26 cellular contexts compared by ENCODE assay signal in the genomic region with DNA sequence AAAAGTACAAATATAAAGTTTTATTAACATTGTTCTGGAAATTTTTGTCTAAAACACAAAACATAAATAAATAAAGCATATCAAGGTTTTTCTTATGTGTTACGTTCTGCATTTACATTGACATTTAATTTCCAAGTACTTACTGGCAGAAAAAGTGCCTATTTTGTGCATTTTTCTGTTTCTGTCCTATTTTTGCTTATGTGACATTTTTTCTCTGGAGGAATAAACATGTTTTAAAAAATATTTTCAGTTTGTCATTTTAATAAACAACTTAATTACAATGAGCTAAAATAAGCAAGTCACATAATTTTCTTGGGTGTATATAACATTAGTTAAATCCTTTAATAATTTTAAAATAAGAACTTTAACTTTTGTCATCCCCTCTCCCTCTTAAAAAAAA.
DNase-seq lines count a peak whose midpoint lies in the region; ATAC-seq, FAIRE-seq and TF ChIP-seq lines count a peak whose summit lies in the region.
"Had no signal": no experiment of that assay in that cellular context is flagged by ENCODE, and none has a peak within 500 bp of the region (broad histone marks: within the 10 kb centered on the region; RNA-seq: fewer than 3 reads in every experiment).

No MANE protein-coding gene starts in this region.

- TF ChIP-seq EP300 in HepG2 (IDR thresholded peaks at IDR 0.05; ENCODE audit: low read depth in 2 of 2, low read length in 2 of 2) (no peak), HepG2 (CRISPR knock-in tag; IDR thresholded peaks at IDR 0.05; ENCODE audit: borderline replicate concordance) (no peak), K562 (IDR thresholded peaks at IDR 0.05; ENCODE audit: low read length) (no peak), H1 (IDR thresholded peaks at IDR 0.05; ENCODE audit: borderline replicate concordance in 1 of 2, low read depth in 2 of 2, low read length in 2 of 2) (no peak)

- H3K56ac ChIP-seq in H1 (replicated peaks; ENCODE audit: insufficient read length, low read depth, low read length), result no peak overlapping the region

- H2BK12ac ChIP-seq in H1 (ENCODE audit: low read depth, low read length), result no peak overlapping the region

- H3K9ac ChIP-seq in HepG2 (ENCODE audit: insufficient read depth, low read depth, low read length), result no peak overlapping the region
- H3K9ac ChIP-seq in K562 (ENCODE audit: insufficient read depth in 1 of 2, low read depth in 2 of 2, low read length in 2 of 2), result no peak overlapping the region
- H3K9ac ChIP-seq in H1 (replicated peaks in 1 of 4; ENCODE audit: extremely low read depth in 1 of 4, low read depth in 3 of 4, low read length in 3 of 4), result no peak overlapping the region
- H3K9ac ChIP-seq: BLaER1 had no signal

- H3K9me3 ChIP-seq in HepG2 (ENCODE audit: low read length), result no peaks in the 10 kb centered on the region
- no peaks in the 10 kb centered on the region for H3K9me3 ChIP-seq in right lobe of liver
- no peaks in the 10 kb centered on the region for H3K9me3 ChIP-seq in K562 (replicated peaks; ENCODE audit: control insufficient read depth, insufficient read depth, low read depth, low read length)
- no peaks in the 10 kb centered on the region for H3K9me3 ChIP-seq in H1 (ENCODE audit: insufficient read depth in 2 of 2, low read depth in 1 of 2, low read length in 1 of 2)
- no peaks in the 10 kb centered on the region for H3K9me3 ChIP-seq in thyroid gland
- H3K9me3 ChIP-seq: BE2C, BLaER1 had no signal

- no peak overlapping the region for H3K23ac ChIP-seq in H1 (ENCODE audit: insufficient read length)

- FAIRE-seq in HepG2 (lab: Jason Lieb, UNC), result no peak
- FAIRE-seq in K562 (lab: Jason Lieb, UNC), result no peak
- FAIRE-seq in H1 (lab: Jason Lieb, UNC), result no peak
- FAIRE-seq: GM12878, GM12892, GM18507 had no signal

- TF ChIP-seq POLR2A in HepG2 (IDR thresholded peaks at IDR 0.05; ENCODE audit: insufficient read depth in 1 of 2, low read depth in 2 of 2, low read length in 2 of 2) (no peak), right lobe of liver (IDR thresholded peaks at IDR 0.05) (no peak), K562 (conservative IDR thresholded peaks at IDR 0.05) (no peak), H1 (IDR thresholded peaks at IDR 0.05; ENCODE audit: control extremely low read depth in 1 of 2, low read depth in 2 of 2, low read length in 2 of 2) (no peak), thyroid gland (IDR thresholded peaks at IDR 0.05) (no peak)

- no peak overlapping the region for H4K5ac ChIP-seq in H1 (ENCODE audit: insufficient read length, low read depth, low read length)

- H3K27me3 ChIP-seq in HepG2 (ENCODE audit: control insufficient read depth in 1 of 2, insufficient read depth in 2 of 2, low read length in 2 of 2), result no peaks in the 10 kb centered on the region; a peak in 1 of 5 replicates
- no peaks in the 10 kb centered on the region for H3K27me3 ChIP-seq in right lobe of liver
- H3K27me3 ChIP-seq in K562 (ENCODE audit: control insufficient read depth in 2 of 2, insufficient read depth in 2 of 2, low read length in 2 of 2), result no peaks in the 10 kb centered on the region
- H3K27me3 ChIP-seq in H1 (replicated peaks in 1 of 4; ENCODE audit: control insufficient read depth in 3 of 4, extremely low read depth in 1 of 4, insufficient read depth in 3 of 4, low read length in 3 of 4), result no peaks in the 10 kb centered on the region
- H3K27me3 ChIP-seq in H7 (ENCODE audit: control insufficient read depth, insufficient read depth, low read length), result no peaks in the 10 kb centered on the region
- no peaks in the 10 kb centered on the region for H3K27me3 ChIP-seq in thyroid gland
- H3K27me3 ChIP-seq: BE2C, BLaER1 had no signal

- no peak overlapping the region for H3K14ac ChIP-seq in H1 (ENCODE audit: insufficient read length)

- H4K20me1 ChIP-seq in HepG2 (ENCODE audit: insufficient read depth, low read length), result no peaks in the 10 kb centered on the region
- no peaks in the 10 kb centered on the region for H4K20me1 ChIP-seq in K562 (replicated peaks; ENCODE audit: control insufficient read depth, insufficient read depth, low read length)
- H4K20me1 ChIP-seq in H1 (replicated peaks in 1 of 2; ENCODE audit: control insufficient read depth in 1 of 2, insufficient read depth in 2 of 2, low read length in 2 of 2), result no peaks in the 10 kb centered on the region
- H4K20me1 ChIP-seq: BLaER1 had no signal

- H3K18ac ChIP-seq in H1 (ENCODE audit: extremely low read depth, low read length), result no peak overlapping the region

- H3K4me3 ChIP-seq in HepG2 (replicated peaks in 1 of 3; ENCODE audit: insufficient read depth in 1 of 3, low read depth in 2 of 3, low read length in 3 of 3) (no peak overlapping the region), right lobe of liver (no peak overlapping the region), K562 (no peak overlapping the region), H1 (ENCODE audit: extremely low read depth in 1 of 4, insufficient read depth in 2 of 4, low read depth in 3 of 4, low read length in 4 of 4) (no peak overlapping the region), H7 (ENCODE audit: insufficient read depth, low read depth, low read length) (no peak overlapping the region), thyroid gland (replicated peaks in 1 of 3) (no peak overlapping the region)
- H3K4me3 ChIP-seq: BLaER1, GM12878 had no signal

- H3K79me2 ChIP-seq in HepG2 (ENCODE audit: insufficient read depth, low read length) (no peaks in the 10 kb centered on the region), K562 (ENCODE audit: control insufficient read depth, insufficient read depth, low read length) (no peaks in the 10 kb centered on the region), H1 (ENCODE audit: control insufficient read depth in 1 of 2, insufficient read depth in 2 of 2, low read length in 2 of 2) (peaks cover 0 to 29% of the 10 kb centered on the region in 2 experiments; a peak in 2 of 4 replicates)

- no peak overlapping the region for H2BK15ac ChIP-seq in H1 (ENCODE audit: low read length)

- no peaks in the 10 kb centered on the region for H3K36me3 ChIP-seq in HepG2 (replicated peaks in 1 of 2; ENCODE audit: control insufficient read depth in 1 of 2, insufficient read depth in 2 of 2, low read length in 2 of 2)
- no peaks in the 10 kb centered on the region for H3K36me3 ChIP-seq in right lobe of liver
- no peaks in the 10 kb centered on the region for H3K36me3 ChIP-seq in K562 (ENCODE audit: control insufficient read depth, insufficient read depth, low read length)
- no peaks in the 10 kb centered on the region for H3K36me3 ChIP-seq in H1 (ENCODE audit: control insufficient read depth in 2 of 4, insufficient read depth in 4 of 4, low read length in 3 of 4)
- no peaks in the 10 kb centered on the region for H3K36me3 ChIP-seq in H7 (replicated peaks; ENCODE audit: control insufficient read depth, insufficient read depth, low read length)
- H3K36me3 ChIP-seq in thyroid gland, result no peaks in the 10 kb centered on the region
- H3K36me3 ChIP-seq: BE2C, BLaER1 had no signal

- H2BK5ac ChIP-seq in H1 (ENCODE audit: low read depth, low read length), result no peak overlapping the region

- no peak overlapping the region for H4K91ac ChIP-seq in H1 (replicated peaks; ENCODE audit: insufficient read length, low read length)

- CTCF ChIA-PET in HepG2 (lab: Yijun Ruan, JAX; ENCODE audit: low intra/inter-chr PET ratio, low total read pairs) (no interaction called here), K562 (lab: Yijun Ruan, JAX; ENCODE audit: low intra/inter-chr PET ratio) (no interaction called here), H1 (lab: Charles Lee; ENCODE audit: partially characterized antibody) (interaction anchor here (1.1 kb wide), 1 partner anchor 13 kb away, joined by 3 read pairs; no protein-coding TSS in a partner anchor)

- no peak overlapping the region for H2BK20ac ChIP-seq in H1 (ENCODE audit: low read length)

- no peaks in the 10 kb centered on the region for H3K23me2 ChIP-seq in H1 (ENCODE audit: low read depth, low read length)

- no peak overlapping the region for H2AK5ac ChIP-seq in H1 (ENCODE audit: low read depth, low read length)

- no peaks in the 10 kb centered on the region for H3K79me1 ChIP-seq in H1 (ENCODE audit: low read depth, low read length)

- no peak overlapping the region for H3K4ac ChIP-seq in H1 (replicated peaks; ENCODE audit: insufficient read length, low read depth, low read length)

- H3K4me2 ChIP-seq in HepG2 (ENCODE audit: low read depth, low read length) (no peak overlapping the region), K562 (ENCODE audit: insufficient read depth, low read length) (no peak overlapping the region), H1 (ENCODE audit: insufficient read depth in 1 of 2, low read depth in 2 of 2, low read length in 2 of 2) (no peak overlapping the region)
- H3K4me2 ChIP-seq: BLaER1 had no signal

- no peak for TF ChIP-seq CTCF in HepG2 (CRISPR knock-in tag; IDR thresholded peaks at IDR 0.05)
- TF ChIP-seq CTCF in right lobe of liver (IDR thresholded peaks at IDR 0.05), result no peak
- TF ChIP-seq CTCF in K562 (IDR thresholded peaks at IDR 0.05 in 2 of 3, conservative IDR thresholded peaks at IDR 0.05 in 1 of 3; ENCODE audit: insufficient read depth in 2 of 3, low read depth in 1 of 3, low read length in 3 of 3), result no peak
- TF ChIP-seq CTCF in H1 (IDR thresholded peaks at IDR 0.05; ENCODE audit: control extremely low read depth in 1 of 3, insufficient read depth in 1 of 3, low read depth in 1 of 3, low read length in 3 of 3), result no peak
- no peak for TF ChIP-seq CTCF in thyroid gland (IDR thresholded peaks at IDR 0.05)

- no peak overlapping the region for H2BK120ac ChIP-seq in H1 (replicated peaks; ENCODE audit: low read depth, low read length)

- TF ChIP-seq RAD21 in HepG2 (CRISPR knock-in tag; IDR thresholded peaks at IDR 0.05) (no peak), K562 (CRISPR knock-in tag; conservative IDR thresholded peaks at IDR 0.05 in 1 of 2, IDR thresholded peaks at IDR 0.05 in 1 of 2) (no peak), H1 (IDR thresholded peaks at IDR 0.05 in 1 of 2, conservative IDR thresholded peaks at IDR 0.05 in 1 of 2; ENCODE audit: low read depth in 2 of 2, low read length in 2 of 2) (no peak)

- H2AFZ ChIP-seq in HepG2 (ENCODE audit: low read length) (no peak overlapping the region), K562 (ENCODE audit: low read depth, low read length) (no peak overlapping the region), H1 (ENCODE audit: low read length) (no peak overlapping the region)

- in situ Hi-C loops in HepG2 (cut with HindIII; ENCODE audit: extremely low pct_ligation_motif_present, low pct_unique_long_range_greater_than_20kb) (no loop called here), K562 (cut with MboI) (no loop called here)

- 30% methylated on average over 1 of the region's 1 CpG for WGBS in HepG2 (ENCODE audit: low lambda C conversion rate)
- 58% methylated on average over 1 of the region's 1 CpG for WGBS in right lobe of liver (ENCODE audit: insufficient coverage, low coverage, low lambda C conversion rate, missing lambda C conversion rate)
- 8% methylated on average over 1 of the region's 1 CpG for WGBS in K562 (ENCODE audit: insufficient coverage, low coverage, missing lambda C conversion rate)
- WGBS in H1 (ENCODE audit: extremely low coverage in 1 of 2, insufficient coverage in 1 of 2, insufficient read length in 1 of 2, insufficient replicate concordance in 2 of 2, low coverage in 1 of 2, low lambda C conversion rate in 2 of 2, missing lambda C conversion rate in 1 of 2), 2 experiments, result 94% methylated on average over 1 of the region's 1 CpG; no CpG with 5 or more reads in 1 of the 2 experiments
- WGBS in thyroid gland, 2 donors, result 84 to 85% methylated on average over 1 of the region's 1 CpG

- H3K4me1 ChIP-seq in HepG2 (ENCODE audit: insufficient read depth, low read length) (no peaks in the 10 kb centered on the region), right lobe of liver (no peaks in the 10 kb centered on the region), K562 (replicated peaks in 1 of 2; ENCODE audit: control insufficient read depth in 2 of 2, insufficient read depth in 2 of 2, low read length in 2 of 2) (no peaks in the 10 kb centered on the region), H1 (replicated peaks in 1 of 4; ENCODE audit: control insufficient read depth in 3 of 4, insufficient read depth in 4 of 4, low read length in 3 of 4) (peaks cover 0 to 8% (median 2%) of the 10 kb centered on the region in 4 experiments; a peak in 3 of 7 replicates), thyroid gland (no peaks in the 10 kb centered on the region)
- H3K4me1 ChIP-seq: BLaER1 had no signal

- ATAC-seq in HepG2 (no peak), right lobe of liver (no peak), K562 (no peak)
- ATAC-seq: GM12878 had no signal

- no peak overlapping the region for H4K8ac ChIP-seq in H1 (ENCODE audit: extremely low read depth, insufficient read depth, low read length)

- DNase-seq in HepG2 (ENCODE audit: low spot score), result no peak
- no peak for DNase-seq in right lobe of liver
- no peak for DNase-seq in K562 (ENCODE audit: extremely low read depth in 1 of 4, low spot score in 3 of 4)
- no peak for DNase-seq in H1 (ENCODE audit: low read depth in 1 of 2, low spot score in 2 of 2)
- no peak for DNase-seq in H7
- no peak for DNase-seq in thyroid gland
- DNase-seq in NCI-H146 treated with DMSO at 0.1 percent for 48 hours (lab: John Stamatoyannopoulos, UW; ENCODE audit: unreplicated experiment), result no peak
- DNase-seq: ACHN; BE2C; C1 segment of cervical spinal cord; CD4-positive, alpha-beta memory T cell; CD4-positive, CD25-positive, alpha-beta regulatory T cell; CD8-positive, alpha-beta memory T cell; COR-L47; DMS 273 treated with DMSO at 0.1 percent for 48 hours; DMS153; DMS53; DMS79; DND-41; EL; GDM1 had no signal

- BruUV-seq in HepG2 (replicated peaks; lab: Mats Ljungman, UMichigan) (no TSS peak), K562 (replicated peaks; lab: Mats Ljungman, UMichigan) (no TSS peak)

- no peaks in the 10 kb centered on the region for H3K9me1 ChIP-seq in K562 (ENCODE audit: control insufficient read depth, insufficient read depth, low read length)

- POLR2A ChIA-PET in HepG2 (lab: Yijun Ruan, JAX), result no interaction called here
- POLR2A ChIA-PET in K562 (lab: Yijun Ruan, JAX), result no interaction called here
- POLR2A ChIA-PET in H1 (lab: Charles Lee; ENCODE audit: partially characterized antibody), result interaction anchor here (1.3 to 3.5 kb wide), 2 partner anchors 9 to 16 kb away, joined by 3 to 12 read pairs; no protein-coding TSS in a partner anchor

- H3K27ac ChIP-seq in HepG2 (ENCODE audit: extremely low read length, insufficient read depth, low read length) (no peak overlapping the region), right lobe of liver (no peak overlapping the region), K562 (ENCODE audit: extremely low read depth, low read depth, low read length) (no peak overlapping the region), H1 (ENCODE audit: low read depth, low read length) (no peak overlapping the region), thyroid gland (no peak overlapping the region)
- H3K27ac ChIP-seq: 22Rv1, BLaER1 had no signal

- intact Hi-C loops in HepG2 (cut with micrococcal nuclease; ENCODE audit: unreplicated experiment) (no loop called here), right lobe of liver (cut with DNase I) (no loop called here), K562 (cut with micrococcal nuclease) (no loop called here), thyroid gland (cut with DNase I) (no loop called here)
